1 cellular context compared by ENCODE assay signal in genomic region chr17:74417178-74418045, GRCh38.
TF ChIP-seq lines count a peak whose summit lies in the region.

No MANE protein-coding gene starts in this region.

TF ChIP-seq in HepG2, 621 proteins besides CTCF, POLR2A, EP300 and RAD21 (continued from another document and continues in another):
- no peak for TF ChIP-seq FOXO4 (CRISPR knock-in tag; conservative IDR thresholded peaks at IDR 0.05)
- 0 out of 2 replicates have a peak, but pooled peaks have one; percentile 5 for TF ChIP-seq MLX (CRISPR knock-in tag; IDR thresholded peaks at IDR 0.05)
- TF ChIP-seq ZNF652 (CRISPR knock-in tag; IDR thresholded peaks at IDR 0.05; ENCODE audit: borderline replicate concordance, low read depth) = no peak; the same call in 1 of the 2 replicates
- no peak for TF ChIP-seq BCLAF1 (IDR thresholded peaks at IDR 0.05)
- TF ChIP-seq ZNF263 (CRISPR knock-in tag; IDR thresholded peaks at IDR 0.05) = peak; percentile 38; the same call in 1 of the 2 replicates
- no peak for TF ChIP-seq ISL2 (CRISPR knock-in tag; IDR thresholded peaks at IDR 0.05)
- TF ChIP-seq MXD4 (CRISPR knock-in tag; IDR thresholded peaks at IDR 0.05) = peak; percentile 71; the same call in 1 of the 2 replicates
- peak; percentile 63 for TF ChIP-seq ZNF740 (CRISPR knock-in tag; IDR thresholded peaks at IDR 0.05)
- no peak for TF ChIP-seq RELA (CRISPR knock-in tag; IDR thresholded peaks at IDR 0.05)
- TF ChIP-seq ZNF383 (CRISPR knock-in tag; IDR thresholded peaks at IDR 0.05; ENCODE audit: borderline replicate concordance) = no peak
- TF ChIP-seq ZNF644 (CRISPR knock-in tag; IDR thresholded peaks at IDR 0.05; ENCODE audit: low read depth) = no peak; the same call in 1 of the 2 replicates
- TF ChIP-seq ZNF567 (CRISPR knock-in tag; IDR thresholded peaks at IDR 0.05; ENCODE audit: borderline replicate concordance) = peak; percentile 71
- TF ChIP-seq ZNF44 (CRISPR knock-in tag; IDR thresholded peaks at IDR 0.05) = peak; percentile 69; the same call in 1 of the 2 replicates
- TF ChIP-seq ZFAT (CRISPR knock-in tag; conservative IDR thresholded peaks at IDR 0.05) = no peak
- 0 out of 2 replicates have a peak, but pooled peaks have one; percentile 46 for TF ChIP-seq ZNF639 (CRISPR knock-in tag; conservative IDR thresholded peaks at IDR 0.05)
- peak; percentile 73 for TF ChIP-seq FOXA3 (CRISPR knock-in tag; IDR thresholded peaks at IDR 0.05)
- TF ChIP-seq CEBPG (CRISPR knock-in tag; IDR thresholded peaks at IDR 0.05) = no peak
- no peak for TF ChIP-seq NKX3-1 (CRISPR knock-in tag; IDR thresholded peaks at IDR 0.05)
- TF ChIP-seq POGK (CRISPR knock-in tag; conservative IDR thresholded peaks at IDR 0.05) = no peak
- no peak for TF ChIP-seq ZNF660 (CRISPR knock-in tag; IDR thresholded peaks at IDR 0.05; ENCODE audit: borderline replicate concordance, low read depth)
- TF ChIP-seq MIXL1 (CRISPR knock-in tag; IDR thresholded peaks at IDR 0.05) = peak; percentile 98
- no peak for TF ChIP-seq ZNF343 (CRISPR knock-in tag; IDR thresholded peaks at IDR 0.05)
- TF ChIP-seq ZNF709 (CRISPR knock-in tag; IDR thresholded peaks at IDR 0.05) = no peak
- TF ChIP-seq HES4 (CRISPR knock-in tag; IDR thresholded peaks at IDR 0.05; ENCODE audit: borderline replicate concordance) = no peak
- TF ChIP-seq HMG20B (CRISPR knock-in tag; conservative IDR thresholded peaks at IDR 0.05) = no peak
- no peak for TF ChIP-seq EZH2 (conservative IDR thresholded peaks at IDR 0.05; ENCODE audit: low read depth, low read length)
- no peak for TF ChIP-seq ZNF557 (CRISPR knock-in tag; IDR thresholded peaks at IDR 0.05)
- no peak; the same call in 1 of the 2 replicates for TF ChIP-seq ZNF609 (CRISPR knock-in tag; IDR thresholded peaks at IDR 0.05; ENCODE audit: borderline replicate concordance)
- TF ChIP-seq ZNF337 (CRISPR knock-in tag; IDR thresholded peaks at IDR 0.05; ENCODE audit: borderline replicate concordance, low read depth) = no peak
- peak; percentile 96; the same call in 1 of the 2 replicates for TF ChIP-seq ZNF354B (CRISPR knock-in tag; IDR thresholded peaks at IDR 0.05)
- TF ChIP-seq MIER3 (CRISPR knock-in tag; IDR thresholded peaks at IDR 0.05; ENCODE audit: borderline replicate concordance) = no peak
- TF ChIP-seq ZEB1 (IDR thresholded peaks at IDR 0.05; ENCODE audit: insufficient replicate concordance, low read depth) = no peak
- no peak for TF ChIP-seq THAP8 (CRISPR knock-in tag; IDR thresholded peaks at IDR 0.05; ENCODE audit: borderline replicate concordance)
- TF ChIP-seq ZFP62 (CRISPR knock-in tag; IDR thresholded peaks at IDR 0.05) = no peak
- TF ChIP-seq ZFP91 (CRISPR knock-in tag; IDR thresholded peaks at IDR 0.05; ENCODE audit: borderline replicate concordance) = peak; percentile 77
- no peak for TF ChIP-seq GPN1 (CRISPR knock-in tag; IDR thresholded peaks at IDR 0.05; ENCODE audit: borderline replicate concordance)
- TF ChIP-seq UBTF (CRISPR knock-in tag; IDR thresholded peaks at IDR 0.05) = peak; percentile 80
- no peak for TF ChIP-seq ZNF17 (CRISPR knock-in tag; IDR thresholded peaks at IDR 0.05)
- no peak for TF ChIP-seq DR1 (CRISPR knock-in tag; IDR thresholded peaks at IDR 0.05)
- TF ChIP-seq FOXP1 (IDR thresholded peaks at IDR 0.05) = peak; percentile 55; the same call in 1 of the 2 replicates
- peak; percentile 69 for TF ChIP-seq FOXP1 (CRISPR knock-in tag; IDR thresholded peaks at IDR 0.05)
- TF ChIP-seq TIGD3 (CRISPR knock-in tag; IDR thresholded peaks at IDR 0.05; ENCODE audit: borderline replicate concordance) = peak; percentile 79; the same call in 1 of the 2 replicates
